24 cellular contexts compared by ENCODE assay signal in the genomic region with DNA sequence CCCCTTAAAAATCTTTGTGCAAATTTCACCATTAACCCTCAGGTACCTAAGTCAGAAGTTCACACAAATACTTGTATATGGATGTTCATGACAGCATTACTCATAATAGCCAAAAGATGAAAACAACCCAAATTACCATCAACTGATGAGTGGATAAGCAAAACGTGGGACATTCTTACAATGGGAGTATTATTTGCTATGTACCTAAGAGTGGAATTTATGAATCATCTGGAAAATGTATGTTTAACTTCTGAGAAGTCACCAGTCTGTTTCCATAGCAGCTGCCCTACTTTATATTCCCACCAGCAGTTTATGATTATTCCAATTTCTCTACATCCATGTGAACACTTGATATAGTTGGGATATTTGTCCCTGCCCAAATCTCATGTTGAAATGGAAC.
"Had no signal": no experiment of that assay in that cellular context is flagged by ENCODE, and none has a peak within 500 bp of the region (broad histone marks: within the 10 kb centered on the region; RNA-seq: fewer than 3 reads in every experiment).

No MANE protein-coding gene starts in this region.

- H3K4me3 ChIP-seq: dorsolateral prefrontal cortex, gastroesophageal sphincter, heart left ventricle, left lung, ovary, psoas muscle, sigmoid colon, spleen, thoracic aorta, transverse colon, upper lobe of right lung, uterus had no signal

- H3K9me3 ChIP-seq: gastroesophageal sphincter, left lung, ovary, psoas muscle, sigmoid colon, thoracic aorta, transverse colon, upper lobe of right lung had no signal

- ATAC-seq: gastroesophageal sphincter; heart left ventricle; left cardiac atrium; left lung; naive thymus-derived CD4-positive, alpha-beta T cell; psoas muscle; right cardiac atrium; stimulated activated memory B cell treated with anti-CD40 and anti-IgM and Interleukin-4, amounts not matched to agents 10 μg/mL and 1 μg/mL and 100 μg/mL, for 72 hours; upper lobe of right lung had no signal

- H3K4me1 ChIP-seq: gastroesophageal sphincter, heart left ventricle, left lung, psoas muscle, sigmoid colon, spleen, transverse colon, upper lobe of right lung, uterus had no signal

- H3K27me3 ChIP-seq: gastroesophageal sphincter, heart left ventricle, left lung, ovary, sigmoid colon, transverse colon, upper lobe of right lung, uterus had no signal

- H3K27ac ChIP-seq: dorsolateral prefrontal cortex, gastroesophageal sphincter, heart left ventricle, left lung, ovary, psoas muscle, sigmoid colon, spleen, thoracic aorta, transverse colon, upper lobe of right lung, uterus had no signal

- H3K36me3 ChIP-seq: gastroesophageal sphincter, heart left ventricle, left lung, ovary, sigmoid colon, spleen, thoracic aorta, transverse colon, upper lobe of right lung, uterus had no signal

- DNase-seq: dorsolateral prefrontal cortex; effector CD4-positive, alpha-beta T cell; foreskin fibroblast; heart left ventricle; hippocampal formation; left cardiac atrium; left lung; mesendoderm; midbrain; naive thymus-derived CD4-positive, alpha-beta T cell; nucleus accumbens; ovary; posterior cingulate gyrus; psoas muscle; right cardiac atrium; sigmoid colon; spleen; stimulated activated CD4-positive, alpha-beta T cell treated with anti-CD3 and anti-CD28 coated beads, Interleukin-4, amount 100 ng/mL, for 4 hours; transverse colon; upper lobe of right lung; uterus had no signal
